Comparison of ENCODE assay signal across 2 cellular contexts in the genomic region with DNA sequence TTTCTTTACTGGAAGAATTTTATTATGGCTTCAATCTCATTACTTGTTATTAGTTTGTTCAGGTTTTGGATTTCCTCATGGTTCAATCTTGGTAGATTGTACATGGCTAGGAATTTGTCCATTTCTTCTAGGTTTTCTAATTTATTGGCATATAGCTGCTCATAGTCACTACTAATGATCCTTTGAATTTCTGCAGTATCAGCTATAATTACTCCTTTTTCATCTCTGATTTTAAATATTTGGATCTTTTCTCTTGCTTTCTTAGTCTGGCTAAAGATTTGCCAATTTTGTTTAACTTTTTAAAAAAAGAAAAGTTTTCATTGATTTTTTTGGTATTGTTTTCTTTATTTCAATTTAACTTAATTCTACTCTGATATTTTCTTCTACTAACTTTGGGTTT.
TF ChIP-seq lines count a peak whose summit lies in the region.

No MANE protein-coding gene starts in this region.

TF ChIP-seq in A549, 52 proteins besides CTCF, POLR2A, EP300 and RAD21:
- TF ChIP-seq, protein P1, sequence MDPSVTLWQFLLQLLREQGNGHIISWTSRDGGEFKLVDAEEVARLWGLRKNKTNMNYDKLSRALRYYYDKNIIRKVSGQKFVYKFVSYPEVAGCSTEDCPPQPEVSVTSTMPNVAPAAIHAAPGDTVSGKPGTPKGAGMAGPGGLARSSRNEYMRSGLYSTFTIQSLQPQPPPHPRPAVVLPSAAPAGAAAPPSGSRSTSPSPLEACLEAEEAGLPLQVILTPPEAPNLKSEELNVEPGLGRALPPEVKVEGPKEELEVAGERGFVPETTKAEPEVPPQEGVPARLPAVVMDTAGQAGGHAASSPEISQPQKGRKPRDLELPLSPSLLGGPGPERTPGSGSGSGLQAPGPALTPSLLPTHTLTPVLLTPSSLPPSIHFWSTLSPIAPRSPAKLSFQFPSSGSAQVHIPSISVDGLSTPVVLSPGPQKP (IDR thresholded peaks at IDR 0.05; ENCODE audit: low read depth, low read length): no peak
- TF ChIP-seq MAFK (IDR thresholded peaks at IDR 0.05; ENCODE audit: partially characterized antibody): peak; percentile 49
- TF ChIP-seq, protein P2, sequence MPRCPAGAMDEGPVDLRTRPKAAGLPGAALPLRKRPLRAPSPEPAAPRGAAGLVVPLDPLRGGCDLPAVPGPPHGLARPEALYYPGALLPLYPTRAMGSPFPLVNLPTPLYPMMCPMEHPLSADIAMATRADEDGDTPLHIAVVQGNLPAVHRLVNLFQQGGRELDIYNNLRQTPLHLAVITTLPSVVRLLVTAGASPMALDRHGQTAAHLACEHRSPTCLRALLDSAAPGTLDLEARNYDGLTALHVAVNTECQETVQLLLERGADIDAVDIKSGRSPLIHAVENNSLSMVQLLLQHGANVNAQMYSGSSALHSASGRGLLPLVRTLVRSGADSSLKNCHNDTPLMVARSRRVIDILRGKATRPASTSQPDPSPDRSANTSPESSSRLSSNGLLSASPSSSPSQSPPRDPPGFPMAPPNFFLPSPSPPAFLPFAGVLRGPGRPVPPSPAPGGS (IDR thresholded peaks at IDR 0.05): no peak

TF ChIP-seq in K562, 482 proteins besides CTCF, POLR2A, EP300 and RAD21:
- TF ChIP-seq C11orf30 (IDR thresholded peaks at IDR 0.05; ENCODE audit: low read depth) (peak; percentile 26; the same call in 1 of the 2 replicates), CREM (IDR thresholded peaks at IDR 0.05; ENCODE audit: low read depth) (no peak), HDAC6 (IDR thresholded peaks at IDR 0.05; ENCODE audit: low read depth, low read length) (no peak), ZNF583 (CRISPR knock-in tag; IDR thresholded peaks at IDR 0.05) (no peak), ZNF24 (IDR thresholded peaks at IDR 0.05) (no peak), ZNF253 (CRISPR knock-in tag; conservative IDR thresholded peaks at IDR 0.05) (no peak), NR2F6 (CRISPR knock-in tag; IDR thresholded peaks at IDR 0.05) (no peak), MAFK (IDR thresholded peaks at IDR 0.05; ENCODE audit: low read length) (peak; percentile 27; the same call in 1 of the 2 replicates), ZNF316 (IDR thresholded peaks at IDR 0.05) (peak; percentile 72), ZNF507 (tag; conservative IDR thresholded peaks at IDR 0.05) (no peak), SMAD2 (IDR thresholded peaks at IDR 0.05; ENCODE audit: low read depth, low read length) (no peak), MAFF (IDR thresholded peaks at IDR 0.05; ENCODE audit: low read length) (peak; percentile 35; the same call in 1 of the 2 replicates), ZNF717 (CRISPR knock-in tag; IDR thresholded peaks at IDR 0.05) (no peak), ZNF124 (CRISPR knock-in tag; IDR thresholded peaks at IDR 0.05) (no peak), MAFG (tag; conservative IDR thresholded peaks at IDR 0.05) (0 out of 2 replicates have a peak, but pooled peaks have one; percentile 29), ZNF668 (CRISPR knock-in tag; IDR thresholded peaks at IDR 0.05) (no peak), KLF1 (tag; IDR thresholded peaks at IDR 0.05) (no peak), MTA2 (IDR thresholded peaks at IDR 0.05; ENCODE audit: low read depth) (no peak)
- TF ChIP-seq, protein P3, sequence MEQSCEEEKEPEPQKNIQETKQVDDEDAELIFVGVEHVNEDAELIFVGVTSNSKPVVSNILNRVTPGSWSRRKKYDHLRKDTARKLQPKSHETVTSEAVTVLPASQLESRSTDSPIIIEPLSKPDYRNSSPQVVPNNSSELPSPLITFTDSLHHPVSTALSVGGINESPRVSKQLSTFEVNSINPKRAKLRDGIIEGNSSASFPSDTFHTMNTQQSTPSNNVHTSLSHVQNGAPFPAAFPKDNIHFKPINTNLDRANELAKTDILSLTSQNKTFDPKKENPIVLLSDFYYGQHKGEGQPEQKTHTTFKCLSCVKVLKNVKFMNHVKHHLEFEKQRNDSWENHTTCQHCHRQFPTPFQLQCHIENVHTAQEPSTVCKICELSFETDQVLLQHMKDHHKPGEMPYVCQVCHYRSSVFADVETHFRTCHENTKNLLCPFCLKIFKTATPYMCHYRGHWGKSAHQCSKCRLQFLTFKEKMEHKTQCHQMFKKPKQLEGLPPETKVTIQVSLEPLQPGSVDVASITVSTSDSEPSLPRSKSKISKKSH (CRISPR knock-in tag; IDR thresholded peaks at IDR 0.05): no peak
- TF ChIP-seq, protein P4, sequence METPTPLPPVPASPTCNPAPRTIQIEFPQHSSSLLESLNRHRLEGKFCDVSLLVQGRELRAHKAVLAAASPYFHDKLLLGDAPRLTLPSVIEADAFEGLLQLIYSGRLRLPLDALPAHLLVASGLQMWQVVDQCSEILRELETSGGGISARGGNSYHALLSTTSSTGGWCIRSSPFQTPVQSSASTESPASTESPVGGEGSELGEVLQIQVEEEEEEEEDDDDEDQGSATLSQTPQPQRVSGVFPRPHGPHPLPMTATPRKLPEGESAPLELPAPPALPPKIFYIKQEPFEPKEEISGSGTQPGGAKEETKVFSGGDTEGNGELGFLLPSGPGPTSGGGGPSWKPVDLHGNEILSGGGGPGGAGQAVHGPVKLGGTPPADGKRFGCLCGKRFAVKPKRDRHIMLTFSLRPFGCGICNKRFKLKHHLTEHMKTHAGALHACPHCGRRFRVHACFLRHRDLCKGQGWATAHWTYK (CRISPR knock-in tag; IDR thresholded peaks at IDR 0.05): no peak
- TF ChIP-seq, protein P5, sequence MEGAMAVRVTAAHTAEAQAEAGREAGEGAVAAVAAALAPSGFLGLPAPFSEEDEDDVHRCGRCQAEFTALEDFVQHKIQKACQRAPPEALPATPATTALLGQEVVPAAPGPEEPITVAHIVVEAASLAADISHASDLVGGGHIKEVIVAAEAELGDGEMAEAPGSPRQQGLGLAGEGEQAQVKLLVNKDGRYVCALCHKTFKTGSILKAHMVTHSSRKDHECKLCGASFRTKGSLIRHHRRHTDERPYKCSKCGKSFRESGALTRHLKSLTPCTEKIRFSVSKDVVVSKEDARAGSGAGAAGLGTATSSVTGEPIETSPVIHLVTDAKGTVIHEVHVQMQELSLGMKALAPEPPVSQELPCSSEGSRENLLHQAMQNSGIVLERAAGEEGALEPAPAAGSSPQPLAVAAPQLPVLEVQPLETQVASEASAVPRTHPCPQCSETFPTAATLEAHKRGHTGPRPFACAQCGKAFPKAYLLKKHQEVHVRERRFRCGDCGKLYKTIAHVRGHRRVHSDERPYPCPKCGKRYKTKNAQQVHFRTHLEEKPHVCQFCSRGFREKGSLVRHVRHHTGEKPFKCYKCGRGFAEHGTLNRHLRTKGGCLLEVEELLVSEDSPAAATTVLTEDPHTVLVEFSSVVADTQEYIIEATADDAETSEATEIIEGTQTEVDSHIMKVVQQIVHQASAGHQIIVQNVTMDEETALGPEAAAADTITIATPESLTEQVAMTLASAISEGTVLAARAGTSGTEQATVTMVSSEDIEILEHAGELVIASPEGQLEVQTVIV (CRISPR knock-in tag; IDR thresholded peaks at IDR 0.05; ENCODE audit: borderline replicate concordance): no peak
- TF ChIP-seq, protein P6, sequence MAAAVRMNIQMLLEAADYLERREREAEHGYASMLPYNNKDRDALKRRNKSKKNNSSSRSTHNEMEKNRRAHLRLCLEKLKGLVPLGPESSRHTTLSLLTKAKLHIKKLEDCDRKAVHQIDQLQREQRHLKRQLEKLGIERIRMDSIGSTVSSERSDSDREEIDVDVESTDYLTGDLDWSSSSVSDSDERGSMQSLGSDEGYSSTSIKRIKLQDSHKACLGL (CRISPR knock-in tag; IDR thresholded peaks at IDR 0.05; ENCODE audit: borderline replicate concordance, poor library complexity, severe bottlenecking): no peak
